In the genomic region with DNA sequence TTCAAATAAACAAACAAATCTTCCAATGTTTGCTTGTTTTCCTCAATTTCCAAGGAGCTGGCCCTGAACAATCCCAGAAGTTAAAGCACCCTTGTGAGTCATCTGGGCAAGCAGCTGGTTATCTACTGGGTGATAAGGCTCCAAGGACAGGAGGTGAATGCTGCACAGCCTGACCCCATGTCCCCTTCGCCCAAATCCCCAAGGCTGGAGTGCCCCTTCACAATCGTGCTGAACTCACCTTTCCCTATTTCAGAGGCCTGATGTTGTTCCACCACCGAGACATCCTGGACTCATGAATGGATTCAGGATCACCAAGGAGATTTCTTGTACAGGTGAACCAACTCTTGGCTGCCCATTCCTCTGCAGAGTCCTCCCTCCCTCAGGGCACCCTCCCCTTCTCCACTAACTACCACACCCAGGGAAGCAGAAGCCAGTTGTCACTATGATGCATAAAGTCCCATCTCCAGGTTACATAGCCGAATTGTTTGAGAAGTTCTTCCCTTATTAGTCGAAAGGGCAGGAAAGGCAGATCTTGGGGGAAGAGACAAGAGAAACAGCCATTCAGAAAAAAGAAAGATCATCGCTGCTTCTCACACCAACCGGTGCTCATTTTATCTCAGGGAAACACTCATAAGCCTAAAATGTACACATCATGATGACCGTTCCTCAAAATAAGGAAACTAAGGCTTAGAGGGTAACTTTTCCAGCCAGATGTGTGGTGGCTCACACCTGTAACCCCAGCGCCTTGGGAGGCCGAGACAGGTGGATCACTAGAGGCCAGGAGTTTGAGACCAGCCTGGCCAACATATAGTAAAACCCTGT, we compare ENCODE assay signal across 14 cellular contexts.
"Had no signal": no experiment of that assay in that cellular context is flagged by ENCODE, and none has a peak within 500 bp of the region (broad histone marks: within the 10 kb centered on the region; RNA-seq: fewer than 3 reads in every experiment).

No MANE protein-coding gene starts in this region.

- ATAC-seq: activated CD8-positive, alpha-beta T cell treated with anti-CD3 and anti-CD28 coated beads, Interleukin-2, amount 10 ng/mL, durations not matched to agents 7 days and 5 days; psoas muscle; sciatic nerve had no signal

- H3K36me3 Mint-ChIP-seq: WTC11 had no signal

- H3K9me3 ChIP-seq: psoas muscle had no signal

- H3K4me3 Mint-ChIP-seq: activated CD8-positive, alpha-beta T cell treated with anti-CD3 and anti-CD28 coated beads, Interleukin-2, amount 10 ng/mL, durations not matched to agents 7 days and 5 days; nephron; WTC11 had no signal

- H3K4me1 ChIP-seq: psoas muscle had no signal

- H3K9me3 Mint-ChIP-seq: nephron, WTC11 had no signal

- H3K27ac ChIP-seq: psoas muscle had no signal

- H3K4me3 ChIP-seq: psoas muscle had no signal

- H3K27ac Mint-ChIP-seq: activated CD8-positive, alpha-beta T cell treated with anti-CD3 and anti-CD28 coated beads, Interleukin-2, amount 10 ng/mL, durations not matched to agents 7 days and 5 days; WTC11 had no signal

- DNase-seq: activated CD4-positive, alpha-beta T cell treated with anti-CD3 and anti-CD28 coated beads for 48 hours; activated CD8-positive, alpha-beta memory T cell treated with anti-CD3 and anti-CD28 coated beads, Interleukin-2, amount 50 U/mL, for 48 hours; activated CD8-positive, alpha-beta T cell treated with anti-CD3 and anti-CD28 coated beads, Interleukin-2, amount 10 ng/mL, durations not matched to agents 7 days and 5 days; activated naive CD4-positive, alpha-beta T cell treated with Interleukin-2 at 50 U/mL for 16 hours; cortex of kidney; effector CD8-positive, alpha-beta T cell; occipital lobe; psoas muscle; stimulated activated CD4-positive, alpha-beta T cell treated with anti-CD3 and anti-CD28 coated beads, Interleukin-12 subunit alpha, Interleukin-12 subunit beta, amount 100 ng/mL, for 4 hours; stimulated activated naive CD4-positive, alpha-beta T cell treated with Interleukin-2 at 50 U/mL for 16 hours; T-helper 9 cell had no signal

- H3K4me1 Mint-ChIP-seq: nephron had no signal
